In the genomic region with DNA sequence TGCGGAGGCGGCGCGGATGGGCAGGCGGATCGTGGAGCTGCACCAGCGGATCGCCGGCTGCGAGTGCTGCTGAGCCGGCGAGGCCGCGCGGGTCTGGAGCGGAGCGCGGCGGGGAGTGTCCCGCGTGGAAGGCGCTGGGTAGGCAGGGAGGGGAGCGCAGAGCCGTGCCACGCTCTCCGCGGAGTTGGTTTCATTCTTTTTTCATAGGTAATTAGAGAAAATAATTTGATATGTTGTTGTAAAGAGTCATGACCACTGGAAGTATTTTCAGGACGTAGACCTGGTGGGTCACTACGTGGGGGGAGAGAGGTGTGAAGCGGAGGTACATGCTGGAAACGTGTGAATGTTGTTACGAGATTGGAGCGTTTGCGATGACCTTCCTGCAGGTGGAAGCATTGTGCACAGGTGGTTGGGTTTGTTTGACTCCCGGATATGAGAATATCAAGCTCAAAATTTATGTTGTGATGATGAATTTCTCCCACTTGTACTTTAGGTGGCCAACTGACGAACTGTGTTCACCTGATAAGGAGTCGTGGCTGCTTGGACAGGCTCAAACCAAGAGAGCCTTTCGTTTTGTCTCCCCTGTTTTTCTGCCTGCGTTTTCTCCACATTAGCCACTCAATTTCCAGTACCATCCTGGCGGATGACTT, we compare ENCODE assay signal across 8 cellular contexts. TPM values are rescaled to one million over a fixed set of nuclear protein-coding genes. Genes with fewer than 3 reads are reported as not detected.
DNase-seq lines count a peak whose midpoint lies in the region; ATAC-seq and TF ChIP-seq lines count a peak whose summit lies in the region.

No MANE protein-coding gene starts in this region.

- H3K36me3 Mint-ChIP-seq in activated naive CD8-positive, alpha-beta T cell treated with anti-CD3 and anti-CD28 coated beads, Interleukin-2, amount 10 ng/mL, durations not matched to agents 7 days and 5 days: peaks cover 37% of the 10 kb centered on the region

- CTCF ChIA-PET in RWPE1 (lab: Yijun Ruan, JAX): interaction anchor here (0.6 to 0.8 kb wide), 2 partner anchors 10 to 21 kb away, joined by 3 to 4 read pairs; no protein-coding TSS in a partner anchor

- H3K4me3 Mint-ChIP-seq in activated naive CD8-positive, alpha-beta T cell treated with anti-CD3 and anti-CD28 coated beads, Interleukin-2, amount 10 ng/mL, durations not matched to agents 7 days and 5 days: peak overlapping the region; percentile 94

- no peaks in the 10 kb centered on the region for H3K9me3 Mint-ChIP-seq in activated naive CD8-positive, alpha-beta T cell treated with anti-CD3 and anti-CD28 coated beads, Interleukin-2, amount 10 ng/mL, durations not matched to agents 7 days and 5 days

- no CpG with 5 or more reads among the region's 40 CpGs for WGBS in iPS DF 6.9 (ENCODE audit: insufficient coverage, insufficient read length)

- H3K27ac Mint-ChIP-seq in activated naive CD8-positive, alpha-beta T cell treated with anti-CD3 and anti-CD28 coated beads, Interleukin-2, amount 10 ng/mL, durations not matched to agents 7 days and 5 days: peak overlapping the region; percentile 99

- peak; percentile 93 for DNase-seq in DMS53 (lab: John Stamatoyannopoulos, UW)
- DNase-seq in HL-60 (ENCODE audit: low read depth in 1 of 2, low spot score in 1 of 2): no peak
- peak; percentile 38 for DNase-seq in RWPE1 (ENCODE audit: low spot score)
- no peak for DNase-seq in activated naive CD8-positive, alpha-beta T cell treated with anti-CD3 and anti-CD28 coated beads, Interleukin-2, amount 10 ng/mL, durations not matched to agents 7 days and 5 days
- DNase-seq in iPS DF 6.9 (ENCODE audit: low read depth, low spot score): no peak
- DNase-seq in ureter (ENCODE audit: low spot score): no peak

- H3K27ac ChIP-seq in HL-60 (replicated peaks) (peak overlapping the region; percentile 87), RWPE1 (peak overlapping the region; percentile 87), iPS DF 6.9 (ENCODE audit: low read length) (no peak overlapping the region), skeletal muscle tissue (ENCODE audit: low read depth, low read length) (peak overlapping the region; percentile 77)

- H3K27me3 ChIP-seq in HL-60 (ENCODE audit: insufficient read depth, poor library complexity, severe bottlenecking) (no peaks in the 10 kb centered on the region), iPS DF 6.9 (ENCODE audit: control insufficient read depth, insufficient read depth, low read length) (no peaks in the 10 kb centered on the region), skeletal muscle tissue (ENCODE audit: control insufficient read depth in 3 of 3, insufficient read depth in 3 of 3, low read length in 3 of 3) (no peaks in the 10 kb centered on the region)

- H3K4me1 Mint-ChIP-seq in activated naive CD8-positive, alpha-beta T cell treated with anti-CD3 and anti-CD28 coated beads, Interleukin-2, amount 10 ng/mL, durations not matched to agents 7 days and 5 days: peaks cover 43% of the 10 kb centered on the region

- H3K9me3 ChIP-seq in iPS DF 6.9 (ENCODE audit: control insufficient read depth, insufficient read depth, low read length) (no peaks in the 10 kb centered on the region), skeletal muscle tissue (ENCODE audit: control insufficient read depth in 3 of 3, low read length in 3 of 3) (no peaks in the 10 kb centered on the region)

- H3K27me3 Mint-ChIP-seq in activated naive CD8-positive, alpha-beta T cell treated with anti-CD3 and anti-CD28 coated beads, Interleukin-2, amount 10 ng/mL, durations not matched to agents 7 days and 5 days: no peaks in the 10 kb centered on the region

- POLR2A ChIA-PET in RWPE1 (lab: Yijun Ruan, JAX; ENCODE audit: low non-redundant PET): no interaction called here
- POLR2A ChIA-PET in activated naive CD8-positive, alpha-beta T cell treated with anti-CD3 and anti-CD28 coated beads, Interleukin-2, amount 10 ng/mL, durations not matched to agents 7 days and 5 days (lab: Charles Lee): interaction anchor here (0.9 to 5.6 kb wide), 20 partner anchors 9 to 393 kb away, joined by 3 to 199 read pairs (median 8); a partner anchor contains a TSS

- 0 out of 2 replicates have a peak, but pooled peaks cover 2% of the 10 kb centered on the region for H3K4me1 ChIP-seq in iPS DF 6.9 (ENCODE audit: control insufficient read depth, insufficient read depth, low read length)
- peaks cover 28 to 31% (median 28%) of the 10 kb centered on the region in 3 donors for H3K4me1 ChIP-seq in skeletal muscle tissue (ENCODE audit: control insufficient read depth in 3 of 3, insufficient read depth in 3 of 3, low read length in 3 of 3)

- TF ChIP-seq CTCF in HL-60 (IDR thresholded peaks at IDR 0.05; ENCODE audit: insufficient read depth, low read length): peak; percentile 32
- peak; percentile 72 for TF ChIP-seq CTCF in RWPE1 (conservative IDR thresholded peaks at IDR 0.05; ENCODE audit: low read depth)

- H3K36me3 ChIP-seq in iPS DF 6.9 (ENCODE audit: control insufficient read depth, insufficient read depth, low read length): no peaks in the 10 kb centered on the region
- H3K36me3 ChIP-seq in skeletal muscle tissue (ENCODE audit: control insufficient read depth in 3 of 3, insufficient read depth in 3 of 3, low read length in 3 of 3): peaks cover 0 to 9% (median 8%) of the 10 kb centered on the region in 3 donors

- H3K9ac ChIP-seq in skeletal muscle tissue (ENCODE audit: low read depth in 1 of 3, low read length in 3 of 3): peak overlapping the region; percentile 67 to 89 (median 70)

- H3K4me3 ChIP-seq in HL-60 (replicated peaks; ENCODE audit: insufficient read depth, low read length) (peak overlapping the region; percentile 77), iPS DF 6.9 (ENCODE audit: low read length) (peak overlapping the region; percentile 68), skeletal muscle tissue (ENCODE audit: low read length in 3 of 3) (peak overlapping the region; percentile 76 to 81 (median 77))

- peak; percentile 37 for ATAC-seq in GM21360 (IDR thresholded peaks at IDR 0.05; ENCODE audit: unreplicated experiment)
- ATAC-seq in activated naive CD8-positive, alpha-beta T cell treated with anti-CD3 and anti-CD28 coated beads, Interleukin-2, amount 10 ng/mL, durations not matched to agents 7 days and 5 days (ENCODE audit: low read depth): peak; percentile 28

RNA-seq across cellular contexts. Expression of a gene that starts 19.1 kb away (rescaled TPM):
- 1 to 10 TPM in 1 of 2 experiments, not detected in 1; 1.5 TPM for total RNA-seq in activated naive CD8-positive, alpha-beta T cell treated with anti-CD3 and anti-CD28 coated beads, Interleukin-2, amount 10 ng/mL, durations not matched to agents 7 days and 5 days
- total RNA-seq in skeletal muscle tissue (0.52 TPM), ureter (2,292 TPM)

RNA-seq across cellular contexts. Expression of a gene that starts 34.1 kb away (rescaled TPM):
- 100 to 1,000 TPM; 123 to 128 TPM for total RNA-seq in activated naive CD8-positive, alpha-beta T cell treated with anti-CD3 and anti-CD28 coated beads, Interleukin-2, amount 10 ng/mL, durations not matched to agents 7 days and 5 days
- total RNA-seq in skeletal muscle tissue: 83.0 TPM
- total RNA-seq in ureter: 196 TPM

RNA-seq across cellular contexts. Expression of a gene that starts 35.0 kb away (rescaled TPM):
- 10 to 100 TPM; 74.6 to 80.0 TPM for total RNA-seq in activated naive CD8-positive, alpha-beta T cell treated with anti-CD3 and anti-CD28 coated beads, Interleukin-2, amount 10 ng/mL, durations not matched to agents 7 days and 5 days
- 32.9 TPM for total RNA-seq in skeletal muscle tissue
- 52.5 TPM for total RNA-seq in ureter

RNA-seq across cellular contexts. Expression of a gene that starts 41.3 kb away (rescaled TPM):
- total RNA-seq in activated naive CD8-positive, alpha-beta T cell treated with anti-CD3 and anti-CD28 coated beads, Interleukin-2, amount 10 ng/mL, durations not matched to agents 7 days and 5 days: 10 to 100 TPM; 23.9 to 24.3 TPM
- total RNA-seq in skeletal muscle tissue (6.3 TPM), ureter (14.6 TPM)

Comparison
In these comparisons a context has a peak if more than half of its experiments do, and no peak if none do; other contexts are left out.
1. DNase-seq: peak in DMS53 (single experiment) and RWPE1 (single experiment); none in HL-60 (0 of 2), activated naive CD8-positive, alpha-beta T cell treated with anti-CD3 and anti-CD28 coated beads, Interleukin-2, amount 10 ng/mL, durations not matched to agents 7 days and 5 days (single experiment), iPS DF 6.9 (single experiment) and ureter (single experiment).
2. RNA of a gene that starts 19.1 kb away (total RNA-seq): 2,292 TPM in ureter (single experiment); 1.5 TPM in activated naive CD8-positive, alpha-beta T cell treated with anti-CD3 and anti-CD28 coated beads, Interleukin-2, amount 10 ng/mL, durations not matched to agents 7 days and 5 days and 0.52 TPM in skeletal muscle tissue (single experiment); every median in the first group is over 100 times any median in the second.
3. Peak in every context shown above with its lines, with median percentiles within 50 percentile points of each other: H3K4me3 ChIP-seq.